In the genomic region with DNA sequence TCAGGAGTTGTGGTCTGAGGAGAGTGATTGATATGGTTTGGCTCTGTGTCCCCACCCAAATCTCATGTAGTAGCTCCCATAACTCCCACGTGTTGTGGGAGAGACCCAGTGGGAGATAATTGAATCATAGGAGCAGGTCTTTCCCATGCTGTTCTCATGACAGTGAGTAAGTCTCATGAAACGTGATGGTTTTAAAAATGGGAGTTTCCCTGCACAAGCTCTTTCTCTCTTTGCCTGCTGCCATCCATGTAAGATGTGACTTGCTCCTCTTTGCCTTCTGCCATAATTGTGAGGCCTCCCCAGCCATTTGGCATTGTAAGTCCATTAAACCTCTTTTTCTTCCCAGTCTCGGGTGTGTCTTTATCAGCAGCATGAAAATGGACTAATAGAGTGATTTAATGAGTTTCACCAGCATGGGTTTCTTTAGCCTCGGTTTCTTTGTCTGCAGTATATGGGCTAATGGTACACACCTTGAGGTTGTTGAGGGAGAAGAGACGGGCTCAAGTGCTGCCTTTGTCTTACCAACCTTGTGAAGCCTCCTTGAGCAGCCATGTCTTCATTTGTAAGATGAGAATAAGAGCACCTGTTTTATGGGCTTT, we compare ENCODE assay signal across 1 cellular context. TPM values are rescaled to one million over a fixed set of nuclear protein-coding genes. Genes with fewer than 3 reads are reported as not detected.
"Had no signal": no experiment of that assay in that cellular context is flagged by ENCODE, and none has a peak within 500 bp of the region (broad histone marks: within the 10 kb centered on the region; RNA-seq: fewer than 3 reads in every experiment).

No MANE protein-coding gene starts in this region.

RNA-seq across cellular contexts. Expression of a gene that starts 42.5 kb away (rescaled TPM):
- polyA plus RNA-seq: K562 had no signal
